ENCODE assay signal across 8 cellular contexts in genomic region chr1:109490029-109490933, GRCh38. TPM values are rescaled to one million over a fixed set of nuclear protein-coding genes. Genes with fewer than 3 reads are reported as not detected.
DNase-seq lines count a peak whose midpoint lies in the region; ATAC-seq and TF ChIP-seq lines count a peak whose summit lies in the region.

No MANE protein-coding gene starts in this region.

- H3K9me3 Mint-ChIP-seq in IgD-negative memory B cell (no peaks in the 10 kb centered on the region), progenitor cell of endocrine pancreas (ENCODE audit: low read depth) (no peaks in the 10 kb centered on the region)

- no peak overlapping the region for H3K4me3 ChIP-seq in SJCRH30

- ATAC-seq in HG02852 (IDR thresholded peaks at IDR 0.05; ENCODE audit: unreplicated experiment), result no peak

- no peaks in the 10 kb centered on the region for H3K27me3 ChIP-seq in SJCRH30

- peaks cover 3% of the 10 kb centered on the region; the same call in 1 of the 2 replicates for H3K4me1 ChIP-seq in SJCRH30

- H3K27ac ChIP-seq in SJCRH30, result no peak overlapping the region

- peak; percentile 76 for DNase-seq in EH (ENCODE audit: low read depth)
- DNase-seq in SJCRH30, result peak; percentile 65 to 83
- DNase-seq in activated naive CD4-positive, alpha-beta T cell treated with Interleukin-2 at 50 U/mL for 16 hours, result peak; percentile 78
- DNase-seq in germinal center (ENCODE audit: low spot score), result peak; percentile 74
- DNase-seq in progenitor cell of endocrine pancreas (ENCODE audit: low spot score, unreplicated experiment), result peak; percentile 51
- DNase-seq in 8988T, result no peak

- H3K27ac Mint-ChIP-seq in IgD-negative memory B cell (peak overlapping the region in 2 of 3 donors; percentile 23 to 96), progenitor cell of endocrine pancreas (no peak overlapping the region)

- peak overlapping the region in 1 of 4 donors; percentile 92 for H3K4me3 Mint-ChIP-seq in IgD-negative memory B cell
- H3K4me3 Mint-ChIP-seq in progenitor cell of endocrine pancreas (ENCODE audit: low read depth), result no peak overlapping the region

- TF ChIP-seq CTCF in progenitor cell of endocrine pancreas (IDR thresholded peaks at IDR 0.05; ENCODE audit: unreplicated experiment), result peak; percentile 72

- H3K36me3 Mint-ChIP-seq in IgD-negative memory B cell, result no peaks in the 10 kb centered on the region
- peaks cover 7% of the 10 kb centered on the region for H3K36me3 Mint-ChIP-seq in progenitor cell of endocrine pancreas (ENCODE audit: insufficient read depth)

- no peaks in the 10 kb centered on the region; the same call in 1 of the 2 replicates for H3K36me3 ChIP-seq in SJCRH30

- no peaks in the 10 kb centered on the region for H3K9me3 ChIP-seq in SJCRH30 (replicated peaks)

- H3K4me1 Mint-ChIP-seq in IgD-negative memory B cell (peaks cover 7 to 18% (median 12%) of the 10 kb centered on the region in 3 donors), progenitor cell of endocrine pancreas (ENCODE audit: low read depth) (peaks cover 1% of the 10 kb centered on the region)

- H3K27me3 Mint-ChIP-seq in IgD-negative memory B cell, result no peaks in the 10 kb centered on the region
- H3K27me3 Mint-ChIP-seq in progenitor cell of endocrine pancreas, result no peaks in the 10 kb centered on the region

RNA-seq across cellular contexts. Expression of gene CYB561D1, which starts 3.6 kb away (rescaled TPM):
- 8.6 TPM for polyA plus RNA-seq in IgD-negative memory B cell
- total RNA-seq in SJCRH30 (2014; rRNA removed; shearing (Covaris generic)), result 8.4 and 9.7 TPM in 2 replicates
- 11.1 TPM in 2 replicates for total RNA-seq in progenitor cell of endocrine pancreas

RNA-seq across cellular contexts. Expression of gene ATXN7L2, which starts 6.6 kb away (rescaled TPM):
- 7.3 TPM for polyA plus RNA-seq in IgD-negative memory B cell
- total RNA-seq in SJCRH30 (2014; rRNA removed; shearing (Covaris generic)), result 7.0 and 9.1 TPM in 2 replicates
- total RNA-seq in progenitor cell of endocrine pancreas, result 17.6 and 19.6 TPM in 2 replicates

RNA-seq across cellular contexts. Expression of gene AMIGO1, which starts 19.2 kb away (rescaled TPM):
- polyA plus RNA-seq in IgD-negative memory B cell, result 0.88 TPM
- total RNA-seq in SJCRH30 (2014; rRNA removed; shearing (Covaris generic)), result 0.58 and 0.59 TPM in 2 replicates
- total RNA-seq in progenitor cell of endocrine pancreas, result 7.0 and 7.2 TPM in 2 replicates

RNA-seq across cellular contexts. Expression of gene SYPL2, which starts 23.9 kb away (rescaled TPM):
- polyA plus RNA-seq in IgD-negative memory B cell, result not detected
- total RNA-seq in SJCRH30 (2014; rRNA removed; shearing (Covaris generic)), result 0.65 and 0.86 TPM in 2 replicates
- total RNA-seq in progenitor cell of endocrine pancreas, result 0.95 and 1.1 TPM in 2 replicates

RNA-seq across cellular contexts. Expression of gene GPR61, which starts 49.4 kb away (rescaled TPM):
- polyA plus RNA-seq in IgD-negative memory B cell, result not detected
- 0.20 and 0.57 TPM in 2 replicates for total RNA-seq in SJCRH30 (2014; rRNA removed; shearing (Covaris generic))
- total RNA-seq in progenitor cell of endocrine pancreas, result 0.53 TPM in 1 of 2 replicates, not detected in the other
